In genomic region chr2:47559079-47559684, GRCh38 we compare ENCODE assay signal across 13 cellular contexts. TPM values are rescaled to one million over a fixed set of nuclear protein-coding genes. Genes with fewer than 3 reads are reported as not detected.
DNase-seq lines count a peak whose midpoint lies in the region; ATAC-seq and TF ChIP-seq lines count a peak whose summit lies in the region.
"Had no signal": no experiment of that assay in that cellular context is flagged by ENCODE, and none has a peak within 500 bp of the region (broad histone marks: within the 10 kb centered on the region; RNA-seq: fewer than 3 reads in every experiment).

No MANE protein-coding gene starts in this region.

- H3K36me3 Mint-ChIP-seq in WTC11: no peaks in the 10 kb centered on the region

- H3K9me3 Mint-ChIP-seq in WTC11: no peaks in the 10 kb centered on the region
- H3K9me3 Mint-ChIP-seq: activated naive CD4-positive, alpha-beta T cell treated with anti-CD3 and anti-CD28 coated beads for 36 hours had no signal

- no peak overlapping the region for H3K4me3 Mint-ChIP-seq in WTC11
- H3K4me3 Mint-ChIP-seq: activated naive CD4-positive, alpha-beta T cell treated with anti-CD3 and anti-CD28 coated beads for 36 hours had no signal

- TF ChIP-seq CTCF in WTC11 (IDR thresholded peaks at IDR 0.05): no peak

- peak; percentile 44 for DNase-seq in DMS 273 (lab: John Stamatoyannopoulos, UW; ENCODE audit: unreplicated experiment)
- DNase-seq in DMS 273 treated with DMSO at 0.1 percent for 48 hours (lab: John Stamatoyannopoulos, UW): no peak
- DNase-seq in HPDE6-E6E7 (ENCODE audit: extremely low spot score): peak; percentile 37
- DNase-seq in WTC11 (ENCODE audit: low spot score): no peak
- DNase-seq in iPS-NIHi11 (ENCODE audit: low spot score): peak; percentile 35
- DNase-seq in iPS-NIHi7 (ENCODE audit: extremely low spot score): no peak
- DNase-seq in globus pallidus (ENCODE audit: low spot score): no peak
- DNase-seq: activated naive CD4-positive, alpha-beta T cell treated with anti-CD3 and anti-CD28 coated beads for 36 hours; colonic mucosa; transverse colon had no signal

- POLR2A ChIA-PET in WTC11 (lab: Charles Lee): interaction anchor here (0.6 to 1.0 kb wide), 3 partner anchors 39 to 214 kb away, joined by 3 to 12 read pairs (median 3); no protein-coding TSS in a partner anchor

- peaks cover 5% of the 10 kb centered on the region; the same call in 1 of the 2 replicates for H3K4me1 Mint-ChIP-seq in WTC11

- H3K27me3 Mint-ChIP-seq in WTC11 (ENCODE audit: low read depth): no peaks in the 10 kb centered on the region

- ATAC-seq in WTC11 (peak; percentile 65), HG02852 (IDR thresholded peaks at IDR 0.05; ENCODE audit: unreplicated experiment) (no peak)

- no peak overlapping the region; the same call in none of the 2 replicates for H3K27ac Mint-ChIP-seq in WTC11
- H3K27ac Mint-ChIP-seq: activated naive CD4-positive, alpha-beta T cell treated with anti-CD3 and anti-CD28 coated beads for 36 hours had no signal

- CTCF ChIA-PET in WTC11 (lab: Charles Lee): interaction anchor here (1.4 to 2.3 kb wide), 3 partner anchors 10 to 208 kb away, joined by 3 to 11 read pairs (median 8); no protein-coding TSS in a partner anchor

TF ChIP-seq in WTC11, 78 proteins besides CTCF, POLR2A, EP300 and RAD21:
- TF ChIP-seq, protein P1, sequence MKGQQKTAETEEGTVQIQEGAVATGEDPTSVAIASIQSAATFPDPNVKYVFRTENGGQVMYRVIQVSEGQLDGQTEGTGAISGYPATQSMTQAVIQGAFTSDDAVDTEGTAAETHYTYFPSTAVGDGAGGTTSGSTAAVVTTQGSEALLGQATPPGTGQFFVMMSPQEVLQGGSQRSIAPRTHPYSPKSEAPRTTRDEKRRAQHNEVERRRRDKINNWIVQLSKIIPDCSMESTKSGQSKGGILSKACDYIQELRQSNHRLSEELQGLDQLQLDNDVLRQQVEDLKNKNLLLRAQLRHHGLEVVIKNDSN (CRISPR knock-in tag; IDR thresholded peaks at IDR 0.05): no peak
- TF ChIP-seq FOXK1 (CRISPR knock-in tag; IDR thresholded peaks at IDR 0.05) (no peak), ZBTB21 (CRISPR knock-in tag; IDR thresholded peaks at IDR 0.05; ENCODE audit: borderline replicate concordance) (no peak), ZNF121 (CRISPR knock-in tag; IDR thresholded peaks at IDR 0.05) (no peak), CDX4 (CRISPR knock-in tag; IDR thresholded peaks at IDR 0.05; ENCODE audit: borderline replicate concordance) (no peak), ZNF416 (CRISPR knock-in tag; IDR thresholded peaks at IDR 0.05) (no peak), TEAD4 (CRISPR knock-in tag; IDR thresholded peaks at IDR 0.05) (no peak), FOXJ3 (CRISPR knock-in tag; IDR thresholded peaks at IDR 0.05; ENCODE audit: borderline replicate concordance) (no peak), GTF2I (CRISPR knock-in tag; conservative IDR thresholded peaks at IDR 0.05) (no peak), NFYB (CRISPR knock-in tag; conservative IDR thresholded peaks at IDR 0.05; ENCODE audit: low read depth) (no peak)
- TF ChIP-seq, protein P2, sequence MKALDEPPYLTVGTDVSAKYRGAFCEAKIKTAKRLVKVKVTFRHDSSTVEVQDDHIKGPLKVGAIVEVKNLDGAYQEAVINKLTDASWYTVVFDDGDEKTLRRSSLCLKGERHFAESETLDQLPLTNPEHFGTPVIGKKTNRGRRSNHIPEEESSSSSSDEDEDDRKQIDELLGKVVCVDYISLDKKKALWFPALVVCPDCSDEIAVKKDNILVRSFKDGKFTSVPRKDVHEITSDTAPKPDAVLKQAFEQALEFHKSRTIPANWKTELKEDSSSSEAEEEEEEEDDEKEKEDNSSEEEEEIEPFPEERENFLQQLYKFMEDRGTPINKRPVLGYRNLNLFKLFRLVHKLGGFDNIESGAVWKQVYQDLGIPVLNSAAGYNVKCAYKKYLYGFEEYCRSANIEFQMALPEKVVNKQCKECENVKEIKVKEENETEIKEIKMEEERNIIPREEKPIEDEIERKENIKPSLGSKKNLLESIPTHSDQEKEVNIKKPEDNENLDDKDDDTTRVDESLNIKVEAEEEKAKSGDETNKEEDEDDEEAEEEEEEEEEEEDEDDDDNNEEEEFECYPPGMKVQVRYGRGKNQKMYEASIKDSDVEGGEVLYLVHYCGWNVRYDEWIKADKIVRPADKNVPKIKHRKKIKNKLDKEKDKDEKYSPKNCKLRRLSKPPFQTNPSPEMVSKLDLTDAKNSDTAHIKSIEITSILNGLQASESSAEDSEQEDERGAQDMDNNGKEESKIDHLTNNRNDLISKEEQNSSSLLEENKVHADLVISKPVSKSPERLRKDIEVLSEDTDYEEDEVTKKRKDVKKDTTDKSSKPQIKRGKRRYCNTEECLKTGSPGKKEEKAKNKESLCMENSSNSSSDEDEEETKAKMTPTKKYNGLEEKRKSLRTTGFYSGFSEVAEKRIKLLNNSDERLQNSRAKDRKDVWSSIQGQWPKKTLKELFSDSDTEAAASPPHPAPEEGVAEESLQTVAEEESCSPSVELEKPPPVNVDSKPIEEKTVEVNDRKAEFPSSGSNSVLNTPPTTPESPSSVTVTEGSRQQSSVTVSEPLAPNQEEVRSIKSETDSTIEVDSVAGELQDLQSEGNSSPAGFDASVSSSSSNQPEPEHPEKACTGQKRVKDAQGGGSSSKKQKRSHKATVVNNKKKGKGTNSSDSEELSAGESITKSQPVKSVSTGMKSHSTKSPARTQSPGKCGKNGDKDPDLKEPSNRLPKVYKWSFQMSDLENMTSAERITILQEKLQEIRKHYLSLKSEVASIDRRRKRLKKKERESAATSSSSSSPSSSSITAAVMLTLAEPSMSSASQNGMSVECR (CRISPR knock-in tag; IDR thresholded peaks at IDR 0.05; ENCODE audit: borderline replicate concordance): no peak
- TF ChIP-seq, protein P3, sequence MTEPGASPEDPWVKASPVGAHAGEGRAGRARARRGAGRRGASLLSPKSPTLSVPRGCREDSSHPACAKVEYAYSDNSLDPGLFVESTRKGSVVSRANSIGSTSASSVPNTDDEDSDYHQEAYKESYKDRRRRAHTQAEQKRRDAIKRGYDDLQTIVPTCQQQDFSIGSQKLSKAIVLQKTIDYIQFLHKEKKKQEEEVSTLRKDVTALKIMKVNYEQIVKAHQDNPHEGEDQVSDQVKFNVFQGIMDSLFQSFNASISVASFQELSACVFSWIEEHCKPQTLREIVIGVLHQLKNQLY (CRISPR knock-in tag; IDR thresholded peaks at IDR 0.05): no peak

RNA-seq across cellular contexts. Expression of gene KCNK12, which starts 11.6 kb away (rescaled TPM):
- total RNA-seq in WTC11 (2021): 8.4 to 11.1 TPM (median 9.2 TPM) in 3 replicates
- total RNA-seq: Caco-2, liver had no signal

Comparison
In these comparisons a context has a peak if more than half of its experiments do, and no peak if none do; other contexts are left out.
1. DNase-seq: peak in DMS 273 (single experiment), HPDE6-E6E7 (single experiment) and iPS-NIHi11 (single experiment); none in DMS 273 treated with DMSO at 0.1 percent for 48 hours (single experiment), WTC11 (single experiment), iPS-NIHi7 (single experiment) and globus pallidus (single experiment).